ENCODE assay signal across 27 cellular contexts in the genomic region with DNA sequence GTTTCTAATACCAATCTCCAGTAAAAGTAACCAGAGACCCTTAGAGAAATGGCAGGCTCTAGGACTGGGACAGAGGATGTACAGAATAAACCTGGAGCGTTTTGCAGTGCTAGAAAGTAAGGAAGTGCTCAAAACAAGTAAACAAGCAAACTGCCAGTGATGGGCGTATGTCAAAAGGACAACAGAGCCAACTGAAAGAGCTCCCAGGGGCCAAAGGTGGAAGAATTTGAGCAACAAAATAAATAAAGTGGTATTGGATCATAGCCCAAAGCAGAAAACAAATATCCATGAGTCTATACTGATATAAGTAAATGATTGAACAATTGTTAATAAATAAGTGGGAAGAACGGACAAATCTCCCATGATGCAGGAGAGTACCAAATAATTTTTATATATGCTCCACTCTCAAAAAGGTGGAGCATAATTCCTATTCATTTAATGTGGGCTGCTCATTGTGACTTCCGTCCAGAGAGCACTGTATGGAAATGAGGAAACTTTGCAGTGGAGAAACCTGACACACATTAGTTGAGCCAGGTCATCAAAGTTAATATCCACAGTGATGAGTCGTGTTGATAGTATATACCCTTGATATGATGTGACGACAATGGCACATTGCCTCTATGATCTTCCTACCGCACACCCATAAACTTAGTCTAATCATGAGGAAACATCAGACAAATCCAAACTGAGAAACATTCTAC. TPM values are rescaled to one million over a fixed set of nuclear protein-coding genes. Genes with fewer than 3 reads are reported as not detected.
"Had no signal": no experiment of that assay in that cellular context is flagged by ENCODE, and none has a peak within 500 bp of the region (broad histone marks: within the 10 kb centered on the region; RNA-seq: fewer than 3 reads in every experiment).

No MANE protein-coding gene starts in this region.

- H3K27ac Mint-ChIP-seq: activated CD8-positive, alpha-beta memory T cell treated with anti-CD3 and anti-CD28 coated beads, Interleukin-2, amount 10 ng/mL, durations not matched to agents 7 days and 5 days; activated naive CD8-positive, alpha-beta T cell; activated T-cell treated with anti-CD3 and anti-CD28 coated beads, Interleukin-2, amount 50 U/mL, for 24 hours; brain; T-helper 1 cell treated with Interleukin-12 subunit alpha and Interleukin-12 subunit beta and Interleukin-4 antibody, amounts not matched to agents 30 μg/mL and 1 μg/mL, for 36 hours had no signal

- H3K4me3 ChIP-seq: MG63, Peyer's patch, SJCRH30 had no signal

- H3K4me1 Mint-ChIP-seq: brain had no signal

- DNase-seq: activated CD4-positive, alpha-beta T cell treated with anti-CD3 and anti-CD28 coated beads for 4 hours; activated CD4-positive, alpha-beta T cell treated with anti-CD3 and anti-CD28 coated beads, Interleukin-2, amount 50 U/mL, for 48 hours; activated CD8-positive, alpha-beta memory T cell treated with anti-CD3 and anti-CD28 coated beads, Interleukin-2, amount 10 ng/mL, durations not matched to agents 7 days and 5 days; activated effector memory CD4-positive, alpha-beta T cell treated with anti-CD3 and anti-CD28 coated beads, Interleukin-2, amount 50 U/mL, for 16 hours; activated naive CD4-positive, alpha-beta T cell treated with Interleukin-2 at 50 U/mL for 16 hours; activated T-cell treated with anti-CD3 and anti-CD28 coated beads, Interleukin-2, amount 50 U/mL, for 24 hours; amygdala; cerebellar nuclear complex; MV-4-11; NCI-H1092 treated with DMSO at 0.1 percent for 48 hours; NCI-H1436; NCI-H1694 treated with DMSO at 0.1 percent for 48 hours; NCI-H2029 treated with DMSO at 0.1 percent for 48 hours; NCI-H345; NCI-H524; Peyer's patch; Right ventricle myocardium superior; SW 1271 had no signal

- H3K4me3 Mint-ChIP-seq: activated CD8-positive, alpha-beta memory T cell treated with anti-CD3 and anti-CD28 coated beads, Interleukin-2, amount 10 ng/mL, durations not matched to agents 7 days and 5 days; activated naive CD8-positive, alpha-beta T cell; activated T-cell treated with anti-CD3 and anti-CD28 coated beads, Interleukin-2, amount 50 U/mL, for 24 hours; brain; T-helper 1 cell treated with Interleukin-12 subunit alpha and Interleukin-12 subunit beta and Interleukin-4 antibody, amounts not matched to agents 30 μg/mL and 1 μg/mL, for 36 hours had no signal

- H3K36me3 ChIP-seq: MG63, Peyer's patch, SJCRH30 had no signal

- H3K9me3 Mint-ChIP-seq: activated T-cell treated with anti-CD3 and anti-CD28 coated beads, Interleukin-2, amount 50 U/mL, for 24 hours had no signal

- H3K27ac ChIP-seq: KMS-11, Peyer's patch, RWPE1, SJCRH30 had no signal

- H3K27me3 ChIP-seq: MG63, Peyer's patch, SJCRH30 had no signal

- ATAC-seq: activated CD4-positive, CD25-positive, alpha-beta regulatory T cell treated with anti-CD3 and anti-CD28 coated beads, Interleukin-2, amount 50 U/mL, for 24 hours; activated CD8-positive, alpha-beta memory T cell treated with anti-CD3 and anti-CD28 coated beads, Interleukin-2, amount 10 ng/mL, durations not matched to agents 7 days and 5 days; SK-N-SH treated with all-trans-retinoic acid at 6 μM for 48 hours had no signal

- H3K27me3 Mint-ChIP-seq: activated naive CD8-positive, alpha-beta T cell; brain had no signal

- H3K9me3 ChIP-seq: MG63, Peyer's patch, SJCRH30 had no signal

- H3K36me3 Mint-ChIP-seq: activated CD8-positive, alpha-beta memory T cell treated with anti-CD3 and anti-CD28 coated beads, Interleukin-2, amount 10 ng/mL, durations not matched to agents 7 days and 5 days; activated naive CD8-positive, alpha-beta T cell; brain had no signal

- H3K4me1 ChIP-seq: Peyer's patch had no signal

RNA-seq across cellular contexts. Expression of gene SOWAHB, which starts 33.8 kb away (rescaled TPM):
- total RNA-seq: activated CD8-positive, alpha-beta memory T cell treated with anti-CD3 and anti-CD28 coated beads, Interleukin-2, amount 10 ng/mL, durations not matched to agents 7 days and 5 days; Right ventricle myocardium superior; SJCRH30 had no signal
